Comparison of ENCODE assay signal across 21 cellular contexts in genomic region chr6:71476872-71477271, GRCh38.
DNase-seq lines count a peak whose midpoint lies in the region; ATAC-seq, FAIRE-seq and TF ChIP-seq lines count a peak whose summit lies in the region.
"Had no signal": no experiment of that assay in that cellular context is flagged by ENCODE, and none has a peak within 500 bp of the region (broad histone marks: within the 10 kb centered on the region; RNA-seq: fewer than 3 reads in every experiment).

No MANE protein-coding gene starts in this region.

- no peak for TF ChIP-seq CTCF in GM23338 (conservative IDR thresholded peaks at IDR 0.05; ENCODE audit: low read depth in 2 of 2)
- no peak for TF ChIP-seq CTCF in keratinocyte (optimal IDR thresholded peaks at IDR 0.05 in 1 of 3, IDR thresholded peaks at IDR 0.05 in 1 of 3, conservative IDR thresholded peaks at IDR 0.05 in 1 of 3; ENCODE audit: extremely low read depth in 1 of 3, insufficient read depth in 2 of 3, low read length in 3 of 3)
- no peak for TF ChIP-seq CTCF in osteoblast (IDR thresholded peaks at IDR 0.05; ENCODE audit: extremely low read depth, low read depth, low read length)
- TF ChIP-seq CTCF in hepatocyte (IDR thresholded peaks at IDR 0.05; ENCODE audit: poor library complexity), result no peak

- H3K27me3 Mint-ChIP-seq in GM23338 (ENCODE audit: insufficient read depth, low read depth, poor library complexity), result peaks cover 4% of the 10 kb centered on the region

- peaks cover 22% of the 10 kb centered on the region for H3K4me1 Mint-ChIP-seq in GM23338

- peak; percentile 98 for FAIRE-seq in keratinocyte (lab: Jason Lieb, UNC)
- FAIRE-seq: A204.1, GM12878, GM18507, K562 had no signal

- dilution Hi-C loops in keratinocyte (cut with MboI; ENCODE audit: extremely low pct_ligation_motif_present, low sequenced_read_pairs), result no loop called here

- H4K20me1 ChIP-seq in GM23338 (replicated peaks; ENCODE audit: insufficient read depth), result no peaks in the 10 kb centered on the region
- H4K20me1 ChIP-seq in keratinocyte (ENCODE audit: control insufficient read depth, extremely low read depth, insufficient read depth, low read length), result no peaks in the 10 kb centered on the region
- no peaks in the 10 kb centered on the region for H4K20me1 ChIP-seq in osteoblast (ENCODE audit: insufficient read depth, low read length)
- no peaks in the 10 kb centered on the region for H4K20me1 ChIP-seq in hepatocyte (ENCODE audit: insufficient read depth, poor library complexity, severe bottlenecking)

- no peaks in the 10 kb centered on the region for H3F3A ChIP-seq in GM23338 (replicated peaks; ENCODE audit: low read depth)

- ATAC-seq in GM23338, result no peak
- no peak for ATAC-seq in HG02884 (IDR thresholded peaks at IDR 0.05; ENCODE audit: unreplicated experiment)
- ATAC-seq in GM21423 (IDR thresholded peaks at IDR 0.05; ENCODE audit: unreplicated experiment), result no peak
- ATAC-seq: GM12878, K562 had no signal

- H3K27me3 ChIP-seq in GM23338 (ENCODE audit: insufficient read depth) (no peaks in the 10 kb centered on the region), adipocyte (replicated peaks; ENCODE audit: control insufficient read depth, insufficient read depth, low read length) (no peaks in the 10 kb centered on the region), keratinocyte (ENCODE audit: control insufficient read depth, extremely low read depth, insufficient read depth, low read length) (no peaks in the 10 kb centered on the region), osteoblast (ENCODE audit: insufficient read depth, low read length) (no peaks in the 10 kb centered on the region), hepatocyte (no peaks in the 10 kb centered on the region)
- H3K27me3 ChIP-seq: Peyer's patch had no signal

- WGBS in hepatocyte (ENCODE audit: low lambda C conversion rate, missing lambda C conversion rate), result 97% methylated on average over 2 of the region's 2 CpGs

- H3K9ac ChIP-seq in adipocyte (ENCODE audit: low read length), result peak overlapping the region; percentile 30
- peak overlapping the region; percentile 38 for H3K9ac ChIP-seq in keratinocyte (ENCODE audit: control insufficient read depth, extremely low read depth, insufficient read depth, low read length)

- peaks cover 25% of the 10 kb centered on the region; the same call in 1 of the 2 replicates for H3K4me1 ChIP-seq in GM23338 (ENCODE audit: insufficient read depth)
- H3K4me1 ChIP-seq in adipocyte (ENCODE audit: control insufficient read depth, insufficient read depth, low read length), result peaks cover 83% of the 10 kb centered on the region
- H3K4me1 ChIP-seq in keratinocyte (ENCODE audit: control insufficient read depth, extremely low read depth, insufficient read depth, low read length), result peaks cover 42% of the 10 kb centered on the region
- H3K4me1 ChIP-seq in osteoblast (ENCODE audit: insufficient read depth, low read length), result peaks cover 56% of the 10 kb centered on the region
- H3K4me1 ChIP-seq in hepatocyte (ENCODE audit: insufficient read depth), result peaks cover 11% of the 10 kb centered on the region
- H3K4me1 ChIP-seq: Peyer's patch had no signal

- H3K9me3 ChIP-seq in adipocyte (ENCODE audit: control insufficient read depth, low read length) (no peaks in the 10 kb centered on the region), keratinocyte (ENCODE audit: control insufficient read depth, low read depth, low read length) (no peaks in the 10 kb centered on the region), osteoblast (ENCODE audit: low read depth, low read length) (no peaks in the 10 kb centered on the region), hepatocyte (ENCODE audit: low read depth) (no peaks in the 10 kb centered on the region)
- H3K9me3 ChIP-seq: Peyer's patch had no signal

- no peaks in the 10 kb centered on the region for H3K9me3 Mint-ChIP-seq in GM23338

- peaks cover 3% of the 10 kb centered on the region; the same call in 1 of the 2 replicates for H3K9me2 ChIP-seq in GM23338 (ENCODE audit: insufficient read depth)
- no peaks in the 10 kb centered on the region for H3K9me2 ChIP-seq in hepatocyte (replicated peaks; ENCODE audit: insufficient read depth)

- no peak overlapping the region for H3K4me3 Mint-ChIP-seq in GM23338

- DNase-seq in GM23338 (ENCODE audit: low spot score) (no peak), adipocyte (ENCODE audit: low read depth) (no peak), keratinocyte (ENCODE audit: low read depth, low spot score) (no peak), osteoblast (ENCODE audit: insufficient read length, low spot score, missing footprints) (no peak), LoVo (ENCODE audit: low spot score) (no peak), hepatocyte (ENCODE audit: low spot score) (no peak)
- DNase-seq: DMS53, NCI-H1092, NCI-H187, NCI-H446 treated with DMSO at 0.1 percent for 48 hours, NCI-H82, Peyer's patch, SHP77 treated with DMSO at 0.1 percent for 48 hours had no signal

- no peak overlapping the region for H3K4me2 ChIP-seq in GM23338
- H3K4me2 ChIP-seq in keratinocyte (ENCODE audit: control insufficient read depth, extremely low read depth, insufficient read depth, low read depth, low read length), result peak overlapping the region; percentile 74
- no peak overlapping the region for H3K4me2 ChIP-seq in osteoblast (ENCODE audit: insufficient read depth, low read length)
- H3K4me2 ChIP-seq in hepatocyte, result no peak overlapping the region

- H3K79me2 ChIP-seq in GM23338 (replicated peaks; ENCODE audit: insufficient read depth) (no peaks in the 10 kb centered on the region), keratinocyte (ENCODE audit: control insufficient read depth, insufficient read depth, low read length) (no peaks in the 10 kb centered on the region), osteoblast (ENCODE audit: insufficient read depth, low read length) (no peaks in the 10 kb centered on the region), hepatocyte (no peaks in the 10 kb centered on the region)

- no peak overlapping the region for H3K27ac Mint-ChIP-seq in GM23338

- no peaks in the 10 kb centered on the region for H3K36me3 Mint-ChIP-seq in GM23338 (ENCODE audit: low read depth)

- no peak overlapping the region for H3K4me3 ChIP-seq in GM23338
- peak overlapping the region; percentile 11 for H3K4me3 ChIP-seq in adipocyte (ENCODE audit: low read length)
- H3K4me3 ChIP-seq in keratinocyte (ENCODE audit: control insufficient read depth in 2 of 3, extremely low read depth in 1 of 3, insufficient read depth in 2 of 3, low read depth in 1 of 3, low read length in 3 of 3), result peak overlapping the region in 2 of 3 experiments; percentile 9 to 27
- no peak overlapping the region for H3K4me3 ChIP-seq in osteoblast (ENCODE audit: insufficient read depth, low read length)
- H3K4me3 ChIP-seq in hepatocyte, result no peak overlapping the region
- H3K4me3 ChIP-seq: GM12878, K562, Peyer's patch had no signal

- no peak overlapping the region for H3K27ac ChIP-seq in GM23338 (ENCODE audit: low read depth)
- peak overlapping the region; percentile 80 for H3K27ac ChIP-seq in keratinocyte (ENCODE audit: control insufficient read depth, insufficient read depth, low read length)
- peak overlapping the region; percentile 90 for H3K27ac ChIP-seq in osteoblast (ENCODE audit: low read depth, low read length)
- no peak overlapping the region for H3K27ac ChIP-seq in hepatocyte
- H3K27ac ChIP-seq: C4-2B, HL-60, Peyer's patch had no signal

- 0 out of 2 replicates have a peak overlapping the region, but pooled peaks have one; percentile 28 for H2AFZ ChIP-seq in GM23338
- peak overlapping the region; percentile 62 for H2AFZ ChIP-seq in keratinocyte (ENCODE audit: control insufficient read depth, low read length)
- H2AFZ ChIP-seq in osteoblast (ENCODE audit: low read length), result peak overlapping the region; percentile 54
- H2AFZ ChIP-seq in hepatocyte, result no peak overlapping the region

- H3K36me3 ChIP-seq in GM23338 (ENCODE audit: insufficient read depth), result no peaks in the 10 kb centered on the region
- H3K36me3 ChIP-seq in adipocyte (ENCODE audit: control insufficient read depth, insufficient read depth, low read length, severe bottlenecking), result no peaks in the 10 kb centered on the region
- H3K36me3 ChIP-seq in keratinocyte (ENCODE audit: control insufficient read depth in 2 of 2, extremely low read depth in 1 of 2, insufficient read depth in 2 of 2, low read length in 2 of 2), result no peaks in the 10 kb centered on the region
- H3K36me3 ChIP-seq in osteoblast (ENCODE audit: insufficient read depth, low read length), result no peaks in the 10 kb centered on the region
- no peaks in the 10 kb centered on the region for H3K36me3 ChIP-seq in hepatocyte (replicated peaks; ENCODE audit: insufficient read depth, low read depth)
- H3K36me3 ChIP-seq: Peyer's patch had no signal

- H3K9me1 ChIP-seq in keratinocyte (ENCODE audit: control insufficient read depth, extremely low read depth, insufficient read depth, low read length), result no peaks in the 10 kb centered on the region

TF ChIP-seq in GM23338, 12 proteins besides CTCF, POLR2A, EP300 and RAD21 (continues in another document):
- no peak for TF ChIP-seq NANOG (IDR thresholded peaks at IDR 0.05; ENCODE audit: borderline replicate concordance)

Comparison
In these comparisons a context has a peak if more than half of its experiments do, and no peak if none do; other contexts are left out.
1. H3K27ac ChIP-seq: peak in keratinocyte (single experiment) and osteoblast (single experiment); none in GM23338 (single experiment) and hepatocyte (single experiment).
2. H3K4me3 ChIP-seq: peak in adipocyte (single experiment) and keratinocyte (2 of 3); none in GM23338 (single experiment), osteoblast (single experiment) and hepatocyte (single experiment).